Comparison of ENCODE assay signal across 1 cellular context in the genomic region with DNA sequence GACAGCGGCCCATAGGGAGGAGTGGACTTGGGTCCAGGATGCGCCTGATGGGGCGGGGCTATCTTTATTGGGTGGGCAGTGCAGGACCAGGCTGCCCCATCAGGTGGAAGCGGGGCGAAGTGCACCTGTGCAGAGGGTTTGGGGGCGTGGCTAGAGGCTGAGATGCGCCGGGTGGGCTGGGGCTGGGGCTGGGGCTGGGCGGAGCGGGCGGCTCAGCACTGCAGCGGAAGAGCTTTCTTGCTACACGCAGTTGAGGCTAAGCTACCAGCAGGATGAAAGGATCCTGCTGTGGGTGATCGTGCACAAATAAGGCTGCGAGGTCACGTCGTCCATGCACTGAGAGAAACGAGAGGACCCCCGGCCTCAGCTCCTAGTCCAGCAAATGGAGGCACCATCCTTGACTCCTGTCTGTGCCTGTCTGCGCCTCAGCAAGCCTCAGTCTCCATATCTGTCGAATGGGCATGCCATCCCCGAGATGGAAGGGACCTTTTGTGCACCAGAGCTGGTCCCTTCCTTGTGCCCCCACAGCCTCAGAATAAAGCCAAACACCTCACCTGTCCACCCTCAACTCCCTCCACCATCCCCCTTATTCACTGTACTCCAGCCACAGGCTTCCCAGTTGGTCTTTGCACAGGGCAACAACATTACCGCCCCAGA.
TF ChIP-seq lines count a peak whose summit lies in the region.

No MANE protein-coding gene starts in this region.

TF ChIP-seq in SK-N-SH treated with all-trans-retinoic acid at 6 μM for 48 hours, 23 proteins besides CTCF, POLR2A, EP300 and RAD21:
- TF ChIP-seq, protein P1, sequence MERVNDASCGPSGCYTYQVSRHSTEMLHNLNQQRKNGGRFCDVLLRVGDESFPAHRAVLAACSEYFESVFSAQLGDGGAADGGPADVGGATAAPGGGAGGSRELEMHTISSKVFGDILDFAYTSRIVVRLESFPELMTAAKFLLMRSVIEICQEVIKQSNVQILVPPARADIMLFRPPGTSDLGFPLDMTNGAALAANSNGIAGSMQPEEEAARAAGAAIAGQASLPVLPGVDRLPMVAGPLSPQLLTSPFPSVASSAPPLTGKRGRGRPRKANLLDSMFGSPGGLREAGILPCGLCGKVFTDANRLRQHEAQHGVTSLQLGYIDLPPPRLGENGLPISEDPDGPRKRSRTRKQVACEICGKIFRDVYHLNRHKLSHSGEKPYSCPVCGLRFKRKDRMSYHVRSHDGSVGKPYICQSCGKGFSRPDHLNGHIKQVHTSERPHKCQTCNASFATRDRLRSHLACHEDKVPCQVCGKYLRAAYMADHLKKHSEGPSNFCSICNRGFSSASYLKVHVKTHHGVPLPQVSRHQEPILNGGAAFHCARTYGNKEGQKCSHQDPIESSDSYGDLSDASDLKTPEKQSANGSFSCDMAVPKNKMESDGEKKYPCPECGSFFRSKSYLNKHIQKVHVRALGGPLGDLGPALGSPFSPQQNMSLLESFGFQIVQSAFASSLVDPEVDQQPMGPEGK (CRISPR knock-in tag; IDR thresholded peaks at IDR 0.05; ENCODE audit: borderline replicate concordance) = no peak
- TF ChIP-seq ARNTL (CRISPR knock-in tag; IDR thresholded peaks at IDR 0.05; ENCODE audit: borderline replicate concordance, low read depth) (no peak), BACH2 (CRISPR knock-in tag; IDR thresholded peaks at IDR 0.05; ENCODE audit: borderline replicate concordance) (no peak), ESRRG (CRISPR knock-in tag; IDR thresholded peaks at IDR 0.05) (no peak), SNAI2 (CRISPR knock-in tag; IDR thresholded peaks at IDR 0.05) (no peak), TOX (CRISPR knock-in tag; IDR thresholded peaks at IDR 0.05; ENCODE audit: borderline replicate concordance) (no peak), ZFP30 (CRISPR knock-in tag; IDR thresholded peaks at IDR 0.05) (no peak), ZNF70 (CRISPR knock-in tag; IDR thresholded peaks at IDR 0.05) (no peak), RARB (CRISPR knock-in tag; IDR thresholded peaks at IDR 0.05) (no peak), ZFP3 (CRISPR knock-in tag; IDR thresholded peaks at IDR 0.05) (no peak), OSR1 (CRISPR knock-in tag; IDR thresholded peaks at IDR 0.05) (no peak), ZC3H10 (CRISPR knock-in tag; IDR thresholded peaks at IDR 0.05) (no peak)
- TF ChIP-seq, protein P2, sequence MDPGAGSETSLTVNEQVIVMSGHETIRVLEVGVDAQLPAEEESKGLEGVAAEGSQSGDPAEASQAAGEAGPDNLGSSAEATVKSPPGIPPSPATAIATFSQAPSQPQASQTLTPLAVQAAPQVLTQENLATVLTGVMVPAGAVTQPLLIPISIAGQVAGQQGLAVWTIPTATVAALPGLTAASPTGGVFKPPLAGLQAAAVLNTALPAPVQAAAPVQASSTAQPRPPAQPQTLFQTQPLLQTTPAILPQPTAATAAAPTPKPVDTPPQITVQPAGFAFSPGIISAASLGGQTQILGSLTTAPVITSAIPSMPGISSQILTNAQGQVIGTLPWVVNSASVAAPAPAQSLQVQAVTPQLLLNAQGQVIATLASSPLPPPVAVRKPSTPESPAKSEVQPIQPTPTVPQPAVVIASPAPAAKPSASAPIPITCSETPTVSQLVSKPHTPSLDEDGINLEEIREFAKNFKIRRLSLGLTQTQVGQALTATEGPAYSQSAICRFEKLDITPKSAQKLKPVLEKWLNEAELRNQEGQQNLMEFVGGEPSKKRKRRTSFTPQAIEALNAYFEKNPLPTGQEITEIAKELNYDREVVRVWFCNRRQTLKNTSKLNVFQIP (CRISPR knock-in tag; IDR thresholded peaks at IDR 0.05; ENCODE audit: borderline replicate concordance, low read depth) = no peak
- TF ChIP-seq, protein P3, sequence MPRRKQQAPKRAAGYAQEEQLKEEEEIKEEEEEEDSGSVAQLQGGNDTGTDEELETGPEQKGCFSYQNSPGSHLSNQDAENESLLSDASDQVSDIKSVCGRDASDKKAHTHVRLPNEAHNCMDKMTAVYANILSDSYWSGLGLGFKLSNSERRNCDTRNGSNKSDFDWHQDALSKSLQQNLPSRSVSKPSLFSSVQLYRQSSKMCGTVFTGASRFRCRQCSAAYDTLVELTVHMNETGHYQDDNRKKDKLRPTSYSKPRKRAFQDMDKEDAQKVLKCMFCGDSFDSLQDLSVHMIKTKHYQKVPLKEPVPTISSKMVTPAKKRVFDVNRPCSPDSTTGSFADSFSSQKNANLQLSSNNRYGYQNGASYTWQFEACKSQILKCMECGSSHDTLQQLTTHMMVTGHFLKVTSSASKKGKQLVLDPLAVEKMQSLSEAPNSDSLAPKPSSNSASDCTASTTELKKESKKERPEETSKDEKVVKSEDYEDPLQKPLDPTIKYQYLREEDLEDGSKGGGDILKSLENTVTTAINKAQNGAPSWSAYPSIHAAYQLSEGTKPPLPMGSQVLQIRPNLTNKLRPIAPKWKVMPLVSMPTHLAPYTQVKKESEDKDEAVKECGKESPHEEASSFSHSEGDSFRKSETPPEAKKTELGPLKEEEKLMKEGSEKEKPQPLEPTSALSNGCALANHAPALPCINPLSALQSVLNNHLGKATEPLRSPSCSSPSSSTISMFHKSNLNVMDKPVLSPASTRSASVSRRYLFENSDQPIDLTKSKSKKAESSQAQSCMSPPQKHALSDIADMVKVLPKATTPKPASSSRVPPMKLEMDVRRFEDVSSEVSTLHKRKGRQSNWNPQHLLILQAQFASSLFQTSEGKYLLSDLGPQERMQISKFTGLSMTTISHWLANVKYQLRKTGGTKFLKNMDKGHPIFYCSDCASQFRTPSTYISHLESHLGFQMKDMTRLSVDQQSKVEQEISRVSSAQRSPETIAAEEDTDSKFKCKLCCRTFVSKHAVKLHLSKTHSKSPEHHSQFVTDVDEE (CRISPR knock-in tag; IDR thresholded peaks at IDR 0.05) = no peak
- TF ChIP-seq, protein P4, sequence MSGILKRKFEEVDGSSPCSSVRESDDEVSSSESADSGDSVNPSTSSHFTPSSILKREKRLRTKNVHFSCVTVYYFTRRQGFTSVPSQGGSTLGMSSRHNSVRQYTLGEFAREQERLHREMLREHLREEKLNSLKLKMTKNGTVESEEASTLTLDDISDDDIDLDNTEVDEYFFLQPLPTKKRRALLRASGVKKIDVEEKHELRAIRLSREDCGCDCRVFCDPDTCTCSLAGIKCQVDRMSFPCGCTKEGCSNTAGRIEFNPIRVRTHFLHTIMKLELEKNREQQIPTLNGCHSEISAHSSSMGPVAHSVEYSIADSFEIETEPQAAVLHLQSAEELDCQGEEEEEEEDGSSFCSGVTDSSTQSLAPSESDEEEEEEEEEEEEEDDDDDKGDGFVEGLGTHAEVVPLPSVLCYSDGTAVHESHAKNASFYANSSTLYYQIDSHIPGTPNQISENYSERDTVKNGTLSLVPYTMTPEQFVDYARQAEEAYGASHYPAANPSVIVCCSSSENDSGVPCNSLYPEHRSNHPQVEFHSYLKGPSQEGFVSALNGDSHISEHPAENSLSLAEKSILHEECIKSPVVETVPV (CRISPR knock-in tag; IDR thresholded peaks at IDR 0.05) = no peak
